Comparison of ENCODE assay signal across 2 cellular contexts in the genomic region with DNA sequence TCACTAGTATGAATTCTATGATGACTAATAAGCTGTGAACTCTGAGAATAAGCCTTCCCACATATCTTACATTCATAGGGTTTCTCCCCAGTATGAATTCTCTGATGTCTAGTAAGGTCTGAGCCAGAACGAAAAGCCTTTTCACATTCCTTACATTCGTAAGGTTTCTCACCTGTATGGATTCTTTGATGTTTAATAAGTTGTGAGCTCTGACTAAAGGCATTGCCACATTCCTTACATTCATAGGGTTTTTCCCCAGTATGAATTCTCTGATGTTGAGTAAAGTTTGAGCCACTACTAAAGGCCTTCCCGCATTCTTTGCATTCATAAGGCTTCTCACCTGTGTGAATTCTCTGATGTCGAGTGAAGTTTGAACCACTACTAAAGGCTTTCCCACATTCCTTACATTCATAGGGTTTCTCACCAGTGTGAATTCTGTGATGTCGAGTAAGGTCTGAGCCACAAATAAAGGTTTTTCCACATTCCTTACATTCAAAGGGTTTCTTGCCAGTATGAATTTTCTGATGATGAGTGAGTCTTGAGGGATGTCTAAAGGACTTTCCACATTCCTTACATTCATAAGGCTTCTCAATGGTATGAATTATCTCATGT.
TF ChIP-seq lines count a peak whose summit lies in the region.

No MANE protein-coding gene starts in this region.

TF ChIP-seq in HepG2, 621 proteins besides CTCF, POLR2A, EP300 and RAD21:
- TF ChIP-seq ZNF274 (CRISPR knock-in tag; IDR thresholded peaks at IDR 0.05) (peak; percentile 92; the same call in 1 of the 2 replicates), BHLHE40 (IDR thresholded peaks at IDR 0.05; ENCODE audit: low read length) (no peak)

TF ChIP-seq in GM12878, 131 proteins besides CTCF, POLR2A, EP300 and RAD21:
- TF ChIP-seq CBX3 (IDR thresholded peaks at IDR 0.05; ENCODE audit: borderline replicate concordance, low read depth) (0 out of 2 replicates have a peak, but pooled peaks have one; percentile 43), POU2F2 (IDR thresholded peaks at IDR 0.05; ENCODE audit: borderline replicate concordance, low read depth, low read length) (no peak), CBX5 (IDR thresholded peaks at IDR 0.05; ENCODE audit: low read depth) (0 out of 2 replicates have a peak, but pooled peaks have one; percentile 36), ZNF274 (IDR thresholded peaks at IDR 0.05; ENCODE audit: insufficient read depth, insufficient read length) (peak; percentile 84)
- TF ChIP-seq, protein P1, sequence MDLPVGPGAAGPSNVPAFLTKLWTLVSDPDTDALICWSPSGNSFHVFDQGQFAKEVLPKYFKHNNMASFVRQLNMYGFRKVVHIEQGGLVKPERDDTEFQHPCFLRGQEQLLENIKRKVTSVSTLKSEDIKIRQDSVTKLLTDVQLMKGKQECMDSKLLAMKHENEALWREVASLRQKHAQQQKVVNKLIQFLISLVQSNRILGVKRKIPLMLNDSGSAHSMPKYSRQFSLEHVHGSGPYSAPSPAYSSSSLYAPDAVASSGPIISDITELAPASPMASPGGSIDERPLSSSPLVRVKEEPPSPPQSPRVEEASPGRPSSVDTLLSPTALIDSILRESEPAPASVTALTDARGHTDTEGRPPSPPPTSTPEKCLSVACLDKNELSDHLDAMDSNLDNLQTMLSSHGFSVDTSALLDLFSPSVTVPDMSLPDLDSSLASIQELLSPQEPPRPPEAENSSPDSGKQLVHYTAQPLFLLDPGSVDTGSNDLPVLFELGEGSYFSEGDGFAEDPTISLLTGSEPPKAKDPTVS (IDR thresholded peaks at IDR 0.05; ENCODE audit: low read depth, low read length): no peak
